In genomic region chr22:27790396-27791216, GRCh38 we compare ENCODE assay signal across 18 cellular contexts. TPM values are rescaled to one million over a fixed set of nuclear protein-coding genes. Genes with fewer than 3 reads are reported as not detected.
A peak's percentile ranks its signal among the peaks of the same experiment; 100 is the strongest.
DNase-seq lines count a peak whose midpoint lies in the region; ATAC-seq and FAIRE-seq lines count a peak whose summit lies in the region.
"Had no signal": no experiment of that assay in that cellular context is flagged by ENCODE, and none has a peak within 500 bp of the region (broad histone marks: within the 10 kb centered on the region; RNA-seq: fewer than 3 reads in every experiment).

No MANE protein-coding gene starts in this region.

- intact Hi-C loops in naive thymus-derived CD4-positive, alpha-beta T cell (cut with micrococcal nuclease): no loop called here

- no peak overlapping the region for H3K4me3 Mint-ChIP-seq in effector memory CD8-positive, alpha-beta T cell
- no peak overlapping the region for H3K4me3 Mint-ChIP-seq in naive thymus-derived CD4-positive, alpha-beta T cell
- H3K4me3 Mint-ChIP-seq: activated CD8-positive, alpha-beta memory T cell treated with anti-CD3 and anti-CD28 coated beads, Interleukin-2, amount 10 ng/mL, durations not matched to agents 7 days and 5 days had no signal

- DNase-seq in NCI-H82 treated with DMSO at 0.1 percent for 48 hours (lab: John Stamatoyannopoulos, UW; ENCODE audit: unreplicated experiment): peak; percentile 12
- no peak for DNase-seq in effector memory CD8-positive, alpha-beta T cell
- DNase-seq in RCC 7860 (ENCODE audit: low spot score): no peak
- DNase-seq in naive thymus-derived CD4-positive, alpha-beta T cell: no peak
- no peak for DNase-seq in NCI-H146 treated with DMSO at 0.1 percent for 48 hours (lab: John Stamatoyannopoulos, UW; ENCODE audit: unreplicated experiment)
- DNase-seq: activated CD8-positive, alpha-beta memory T cell treated with anti-CD3 and anti-CD28 coated beads, Interleukin-2, amount 10 ng/mL, durations not matched to agents 7 days and 5 days; activated gamma-delta T cell; NCI-H1694; NCI-H524 treated with DMSO at 0.1 percent for 48 hours; right lobe of liver; RPMI8226 had no signal

- H3K9me3 Mint-ChIP-seq in effector memory CD8-positive, alpha-beta T cell: no peaks in the 10 kb centered on the region
- no peaks in the 10 kb centered on the region for H3K9me3 Mint-ChIP-seq in naive thymus-derived CD4-positive, alpha-beta T cell

- H3K36me3 ChIP-seq in esophagus (ENCODE audit: control insufficient read depth in 2 of 2, insufficient read depth in 2 of 2, low read length in 1 of 2) (no peaks in the 10 kb centered on the region), skeletal muscle tissue (ENCODE audit: control insufficient read depth in 3 of 3, insufficient read depth in 3 of 3, low read length in 3 of 3) (peaks cover 0 to 2% (median 2%) of the 10 kb centered on the region in 3 donors)
- no peaks in the 10 kb centered on the region for H3K36me3 ChIP-seq in naive thymus-derived CD4-positive, alpha-beta T cell (ENCODE audit: control insufficient read depth in 2 of 3, insufficient read depth in 3 of 3, low read length in 3 of 3)
- H3K36me3 ChIP-seq: right lobe of liver had no signal

- H3K4me1 Mint-ChIP-seq in effector memory CD8-positive, alpha-beta T cell (ENCODE audit: low read depth in 2 of 2): no peaks in the 10 kb centered on the region
- H3K4me1 Mint-ChIP-seq in naive thymus-derived CD4-positive, alpha-beta T cell: no peaks in the 10 kb centered on the region
- H3K4me1 Mint-ChIP-seq: activated CD8-positive, alpha-beta memory T cell treated with anti-CD3 and anti-CD28 coated beads, Interleukin-2, amount 10 ng/mL, durations not matched to agents 7 days and 5 days had no signal

- CTCF ChIA-PET in naive thymus-derived CD4-positive, alpha-beta T cell (lab: Charles Lee): no interaction called here

- peaks cover 8 to 43% of the 10 kb centered on the region in 2 donors for H3K27me3 Mint-ChIP-seq in effector memory CD8-positive, alpha-beta T cell
- H3K27me3 Mint-ChIP-seq in naive thymus-derived CD4-positive, alpha-beta T cell: peaks cover 0 to 12% (median 6%) of the 10 kb centered on the region in 5 donors

- no peak overlapping the region for H3K27ac Mint-ChIP-seq in effector memory CD8-positive, alpha-beta T cell
- no peak overlapping the region for H3K27ac Mint-ChIP-seq in naive thymus-derived CD4-positive, alpha-beta T cell
- H3K27ac Mint-ChIP-seq: activated CD8-positive, alpha-beta memory T cell treated with anti-CD3 and anti-CD28 coated beads, Interleukin-2, amount 10 ng/mL, durations not matched to agents 7 days and 5 days had no signal

- WGBS in esophagus, 2 donors: 81 to 84% methylated on average over 25 of the region's 25 CpGs

- H3K4me3 ChIP-seq in esophagus (ENCODE audit: low read depth in 1 of 2, low read length in 2 of 2) (no peak overlapping the region), iPS-18c (ENCODE audit: insufficient read depth, low read depth, low read length) (peak overlapping the region; percentile 28), skeletal muscle tissue (ENCODE audit: low read length in 3 of 3) (peak overlapping the region in 2 of 3 donors; percentile 38 to 65)
- H3K4me3 ChIP-seq in naive thymus-derived CD4-positive, alpha-beta T cell (ENCODE audit: low read length): no peak overlapping the region
- H3K4me3 ChIP-seq: right lobe of liver had no signal

- peak overlapping the region; percentile 72 to 86 (median 79) for H3K9ac ChIP-seq in skeletal muscle tissue (ENCODE audit: low read depth in 1 of 3, low read length in 3 of 3)

- no peak for FAIRE-seq in RCC 7860 (lab: Jason Lieb, UNC)
- FAIRE-seq: D721Med, GM18507 had no signal

- POLR2A ChIA-PET in naive thymus-derived CD4-positive, alpha-beta T cell (lab: Charles Lee): no interaction called here

- H3K27me3 ChIP-seq in esophagus (ENCODE audit: control insufficient read depth in 1 of 2, insufficient read depth in 2 of 2, low read length in 2 of 2): no peaks in the 10 kb centered on the region
- no peaks in the 10 kb centered on the region for H3K27me3 ChIP-seq in skeletal muscle tissue (ENCODE audit: control insufficient read depth in 3 of 3, insufficient read depth in 3 of 3, low read length in 3 of 3)
- no peaks in the 10 kb centered on the region for H3K27me3 ChIP-seq in naive thymus-derived CD4-positive, alpha-beta T cell (ENCODE audit: control insufficient read depth in 2 of 2, insufficient read depth in 2 of 2, low read length in 2 of 2)
- H3K27me3 ChIP-seq: right lobe of liver had no signal

- H3K9me3 ChIP-seq in esophagus (ENCODE audit: control insufficient read depth in 2 of 2, insufficient read depth in 1 of 2, low read depth in 1 of 2, low read length in 1 of 2) (no peaks in the 10 kb centered on the region), iPS-18c (ENCODE audit: control insufficient read depth, insufficient read depth, low read length) (no peaks in the 10 kb centered on the region), skeletal muscle tissue (ENCODE audit: control insufficient read depth in 3 of 3, low read length in 3 of 3) (no peaks in the 10 kb centered on the region)
- no peaks in the 10 kb centered on the region for H3K9me3 ChIP-seq in naive thymus-derived CD4-positive, alpha-beta T cell (ENCODE audit: control insufficient read depth in 2 of 3, low read length in 3 of 3)
- H3K9me3 ChIP-seq: right lobe of liver had no signal

- peaks cover 0 to 2% of the 10 kb centered on the region in 2 donors for H3K4me1 ChIP-seq in esophagus (ENCODE audit: control insufficient read depth in 2 of 2, insufficient read depth in 2 of 2, low read length in 1 of 2)
- peaks cover 74 to 81% (median 81%) of the 10 kb centered on the region in 3 donors for H3K4me1 ChIP-seq in skeletal muscle tissue (ENCODE audit: control insufficient read depth in 3 of 3, insufficient read depth in 3 of 3, low read length in 3 of 3)
- no peaks in the 10 kb centered on the region for H3K4me1 ChIP-seq in naive thymus-derived CD4-positive, alpha-beta T cell (ENCODE audit: control insufficient read depth in 2 of 2, insufficient read depth in 2 of 2, low read length in 2 of 2)
- H3K4me1 ChIP-seq: right lobe of liver had no signal

- no peak for ATAC-seq in effector memory CD8-positive, alpha-beta T cell (replicated peaks)
- no peak for ATAC-seq in naive thymus-derived CD4-positive, alpha-beta T cell
- ATAC-seq: activated CD4-positive, CD25-positive, alpha-beta regulatory T cell treated with anti-CD3 and anti-CD28 coated beads, Interleukin-2, amount 50 U/mL, for 24 hours; activated CD8-positive, alpha-beta memory T cell treated with anti-CD3 and anti-CD28 coated beads, Interleukin-2, amount 10 ng/mL, durations not matched to agents 7 days and 5 days; left lobe of liver; right lobe of liver had no signal

- H3K36me3 Mint-ChIP-seq in effector memory CD8-positive, alpha-beta T cell (ENCODE audit: insufficient read depth): no peaks in the 10 kb centered on the region
- H3K36me3 Mint-ChIP-seq in naive thymus-derived CD4-positive, alpha-beta T cell: no peaks in the 10 kb centered on the region
- H3K36me3 Mint-ChIP-seq: activated CD8-positive, alpha-beta memory T cell treated with anti-CD3 and anti-CD28 coated beads, Interleukin-2, amount 10 ng/mL, durations not matched to agents 7 days and 5 days had no signal

- peak overlapping the region; percentile 45 to 64 for H3K27ac ChIP-seq in esophagus (ENCODE audit: low read depth in 2 of 2, low read length in 1 of 2)
- H3K27ac ChIP-seq in skeletal muscle tissue (ENCODE audit: low read depth, low read length): peak overlapping the region; percentile 96
- H3K27ac ChIP-seq in naive thymus-derived CD4-positive, alpha-beta T cell (ENCODE audit: low read depth, low read length): no peak overlapping the region
- H3K27ac ChIP-seq: right lobe of liver had no signal

RNA-seq across cellular contexts. Expression of gene MN1, which starts 10.9 kb away (rescaled TPM):
- 1 to 10 TPM in 1 of 2 donors, under 1 TPM in 1; 0.94 to 1.5 TPM for polyA plus RNA-seq in esophagus
- 2.6 TPM for total RNA-seq in skeletal muscle tissue
- 1 to 10 TPM in 2 of 5 experiments, under 1 TPM in 3; 0.16 to 3.8 (median 0.38) TPM for total RNA-seq in naive thymus-derived CD4-positive, alpha-beta T cell
- polyA plus RNA-seq in naive thymus-derived CD4-positive, alpha-beta T cell: not detected

Comparison
In these comparisons a context has a peak if more than half of its experiments do, and no peak if none do; other contexts are left out.
1. H3K4me3 ChIP-seq: peak in iPS-18c (single experiment) and skeletal muscle tissue (2 of 3); none in esophagus (0 of 2) and naive thymus-derived CD4-positive, alpha-beta T cell (single experiment).